In the genomic region with DNA sequence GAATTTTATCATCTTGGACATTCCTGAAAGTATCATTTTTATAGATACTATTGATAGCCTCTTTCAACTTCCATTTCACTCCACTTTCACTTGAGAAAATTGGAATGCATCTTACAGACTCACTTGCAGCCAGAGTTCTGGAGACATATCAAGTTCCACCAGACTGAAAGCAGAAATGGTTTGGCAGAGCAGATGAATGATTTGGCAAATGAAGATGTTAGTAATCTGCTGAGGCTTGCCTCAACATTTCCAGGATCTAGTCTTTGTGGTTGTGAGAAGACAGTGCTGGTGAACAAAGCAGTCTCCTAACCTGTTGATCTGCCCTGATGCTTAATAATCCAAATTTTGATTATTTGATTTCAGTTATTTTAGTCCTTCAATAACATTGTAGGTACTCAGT, we compare ENCODE assay signal across 26 cellular contexts.
"Had no signal": no experiment of that assay in that cellular context is flagged by ENCODE, and none has a peak within 500 bp of the region (broad histone marks: within the 10 kb centered on the region; RNA-seq: fewer than 3 reads in every experiment).

No MANE protein-coding gene starts in this region.

- ATAC-seq: activated T-cell treated with anti-CD3 and anti-CD28 coated beads, Interleukin-2, amount 50 U/mL, for 72 hours; body of pancreas; gastroesophageal sphincter; natural killer cell treated with Interleukin-12 subunit alpha and Interleukin-12 subunit beta and Interleukin-15 and Interleukin-18, amount 100 ng/mL, for 72 hours; stimulated activated memory B cell treated with anti-CD40 and anti-IgM and Interleukin-4, amounts not matched to agents 10 μg/mL and 1 μg/mL and 100 μg/mL, for 72 hours had no signal

- H3K4me1 ChIP-seq: body of pancreas, gastroesophageal sphincter, stomach, testis, uterus had no signal

- H3K9me3 Mint-ChIP-seq: activated CD4-positive, alpha-beta memory T cell treated with anti-CD3 and anti-CD28 coated beads, Interleukin-2, amount 10 ng/mL, durations not matched to agents 7 days and 5 days; activated CD4-positive, alpha-beta T cell treated with anti-CD3 and anti-CD28 coated beads, Interleukin-2, amount 10 ng/mL, durations not matched to agents 24 days and 14 days; activated naive CD4-positive, alpha-beta T cell treated with anti-CD3 and anti-CD28 coated beads for 36 hours; activated naive CD8-positive, alpha-beta T cell treated with anti-CD3 and anti-CD28 coated beads, Interleukin-2, amount 10 ng/mL, durations not matched to agents 7 days and 5 days; activated T-cell treated with anti-CD3 and anti-CD28 coated beads, Interleukin-2, amount 50 U/mL, for 72 hours; dendritic cell treated with granulocyte-macrophage colony-stimulating factor and Interleukin-4, amounts not matched to agents 40 ng/mL and 50 ng/mL, for 4 days; stimulated activated memory B cell treated with anti-CD40 and anti-IgM and Interleukin-4, amounts not matched to agents 10 μg/mL and 1 μg/mL and 100 μg/mL, for 72 hours had no signal

- FAIRE-seq: islet of Langerhans had no signal

- H3K27ac ChIP-seq: body of pancreas, cardiac muscle cell, gastroesophageal sphincter, skin epidermis, stomach, testis, uterus had no signal

- H3K36me3 ChIP-seq: cardiac muscle cell, gastroesophageal sphincter, stomach, uterus had no signal

- H3K9me3 ChIP-seq: body of pancreas, gastroesophageal sphincter, stomach, testis, uterus had no signal

- H3K4me1 Mint-ChIP-seq: activated CD4-positive, alpha-beta memory T cell treated with anti-CD3 and anti-CD28 coated beads, Interleukin-2, amount 10 ng/mL, durations not matched to agents 7 days and 5 days; activated CD4-positive, alpha-beta T cell treated with anti-CD3 and anti-CD28 coated beads, Interleukin-2, amount 10 ng/mL, durations not matched to agents 24 days and 14 days; activated naive CD8-positive, alpha-beta T cell treated with anti-CD3 and anti-CD28 coated beads, Interleukin-2, amount 10 ng/mL, durations not matched to agents 7 days and 5 days; memory B cell; stimulated activated memory B cell treated with anti-CD40 and anti-IgM and Interleukin-4, amounts not matched to agents 10 μg/mL and 1 μg/mL and 100 μg/mL, for 72 hours had no signal

- H3K27ac Mint-ChIP-seq: activated CD4-positive, alpha-beta memory T cell treated with anti-CD3 and anti-CD28 coated beads, Interleukin-2, amount 10 ng/mL, durations not matched to agents 7 days and 5 days; activated CD4-positive, alpha-beta T cell treated with anti-CD3 and anti-CD28 coated beads, Interleukin-2, amount 10 ng/mL, durations not matched to agents 24 days and 14 days; activated naive CD4-positive, alpha-beta T cell treated with anti-CD3 and anti-CD28 coated beads for 36 hours; activated naive CD8-positive, alpha-beta T cell treated with anti-CD3 and anti-CD28 coated beads, Interleukin-2, amount 10 ng/mL, durations not matched to agents 7 days and 5 days; activated T-cell treated with anti-CD3 and anti-CD28 coated beads, Interleukin-2, amount 50 U/mL, for 72 hours; dendritic cell treated with granulocyte-macrophage colony-stimulating factor and Interleukin-4, amounts not matched to agents 40 ng/mL and 50 ng/mL, for 4 days; memory B cell; natural killer cell treated with Interleukin-12 subunit alpha and Interleukin-12 subunit beta and Interleukin-15 and Interleukin-18, amount 100 ng/mL, for 72 hours; progenitor cell of endocrine pancreas; stimulated activated memory B cell treated with anti-CD40 and anti-IgM and Interleukin-4, amounts not matched to agents 10 μg/mL and 1 μg/mL and 100 μg/mL, for 72 hours had no signal

- H3K27me3 ChIP-seq: body of pancreas, cardiac muscle cell, gastroesophageal sphincter, stomach, testis, uterus had no signal

- H3K4me3 ChIP-seq: body of pancreas, cardiac muscle cell, gastroesophageal sphincter, skin epidermis, stomach, testis, uterus had no signal

- H3K4me3 Mint-ChIP-seq: activated CD4-positive, alpha-beta memory T cell treated with anti-CD3 and anti-CD28 coated beads, Interleukin-2, amount 10 ng/mL, durations not matched to agents 7 days and 5 days; activated CD4-positive, alpha-beta T cell treated with anti-CD3 and anti-CD28 coated beads, Interleukin-2, amount 10 ng/mL, durations not matched to agents 24 days and 14 days; activated naive CD4-positive, alpha-beta T cell treated with anti-CD3 and anti-CD28 coated beads for 36 hours; activated naive CD8-positive, alpha-beta T cell treated with anti-CD3 and anti-CD28 coated beads, Interleukin-2, amount 10 ng/mL, durations not matched to agents 7 days and 5 days; activated T-cell treated with anti-CD3 and anti-CD28 coated beads, Interleukin-2, amount 50 U/mL, for 72 hours; dendritic cell treated with granulocyte-macrophage colony-stimulating factor and Interleukin-4, amounts not matched to agents 40 ng/mL and 50 ng/mL, for 4 days; memory B cell; natural killer cell treated with Interleukin-12 subunit alpha and Interleukin-12 subunit beta and Interleukin-15 and Interleukin-18, amount 100 ng/mL, for 72 hours; stimulated activated memory B cell treated with anti-CD40 and anti-IgM and Interleukin-4, amounts not matched to agents 10 μg/mL and 1 μg/mL and 100 μg/mL, for 72 hours had no signal

- DNase-seq: activated CD4-positive, alpha-beta memory T cell treated with anti-CD3 and anti-CD28 coated beads, Interleukin-2, amount 10 ng/mL, durations not matched to agents 7 days and 5 days; activated CD4-positive, alpha-beta T cell treated with anti-CD3 and anti-CD28 coated beads, Interleukin-2, amount 10 ng/mL, durations not matched to agents 24 days and 14 days; activated effector memory CD4-positive, alpha-beta T cell treated with Interleukin-2 at 50 U/mL for 16 hours; activated naive CD4-positive, alpha-beta T cell treated with anti-CD3 and anti-CD28 coated beads for 36 hours; activated naive CD8-positive, alpha-beta T cell treated with anti-CD3 and anti-CD28 coated beads, Interleukin-2, amount 10 ng/mL, durations not matched to agents 7 days and 5 days; activated T-cell treated with anti-CD3 and anti-CD28 coated beads, Interleukin-2, amount 50 U/mL, for 72 hours; amniotic stem cell; body of pancreas; effector CD8-positive, alpha-beta T cell; erythroblast; head of caudate nucleus; right cardiac atrium; stimulated activated CD4-positive, alpha-beta T cell treated with anti-CD3 and anti-CD28 coated beads, Interleukin-1b, Interleukin-23, amount 100 ng/mL, for 48 hours; stomach; testis; trophoblast cell; uterus had no signal

- H3K36me3 Mint-ChIP-seq: activated naive CD8-positive, alpha-beta T cell treated with anti-CD3 and anti-CD28 coated beads, Interleukin-2, amount 10 ng/mL, durations not matched to agents 7 days and 5 days; memory B cell; natural killer cell treated with Interleukin-12 subunit alpha and Interleukin-12 subunit beta and Interleukin-15 and Interleukin-18, amount 100 ng/mL, for 72 hours; stimulated activated memory B cell treated with anti-CD40 and anti-IgM and Interleukin-4, amounts not matched to agents 10 μg/mL and 1 μg/mL and 100 μg/mL, for 72 hours had no signal
